In the genomic region with DNA sequence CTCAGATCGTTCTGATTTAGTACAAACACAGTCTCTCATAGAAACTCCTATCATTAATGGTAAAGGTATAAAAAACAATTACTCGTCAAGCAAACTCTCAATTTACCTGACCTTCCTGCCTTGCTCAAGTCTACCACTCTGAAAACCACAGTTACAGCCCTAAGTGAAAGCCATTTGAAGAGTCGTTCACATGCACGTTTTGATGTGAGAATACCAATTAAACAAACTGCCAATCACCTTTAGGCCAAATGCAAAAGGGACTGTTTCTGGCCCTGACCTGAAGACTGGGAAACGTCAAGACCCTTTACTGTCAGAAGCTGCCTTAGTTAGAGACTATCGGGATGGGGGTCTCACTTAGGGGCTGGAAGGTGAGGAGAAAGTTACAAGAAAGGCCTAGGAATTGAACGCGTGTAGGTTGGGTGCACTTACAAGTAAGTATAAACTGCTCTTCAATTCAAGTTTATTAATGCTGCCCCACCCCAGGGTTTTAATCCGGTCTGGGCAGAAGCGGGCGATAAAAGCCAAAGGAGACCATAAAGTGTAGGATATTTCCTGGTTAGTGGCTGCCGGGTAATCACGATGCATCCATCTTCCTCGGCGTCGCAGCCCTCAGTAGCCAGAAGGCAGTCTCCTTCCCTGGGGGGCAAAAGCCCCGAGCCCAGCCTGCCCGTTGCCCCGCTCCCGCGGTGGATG, we compare ENCODE assay signal across 8 cellular contexts. TPM values are rescaled to one million over a fixed set of nuclear protein-coding genes. Genes with fewer than 3 reads are reported as not detected.
DNase-seq lines count a peak whose midpoint lies in the region; ATAC-seq, FAIRE-seq and TF ChIP-seq lines count a peak whose summit lies in the region.

No MANE protein-coding gene starts in this region.

- no peaks in the 10 kb centered on the region for H3K27me3 Mint-ChIP-seq in nephron (ENCODE audit: low read depth)

- peaks cover 56% of the 10 kb centered on the region for H3K4me1 ChIP-seq in endothelial cell of umbilical vein (ENCODE audit: control insufficient read depth, extremely low read depth, insufficient read depth, low read length)

- no peaks in the 10 kb centered on the region for H3K27me3 ChIP-seq in endothelial cell of umbilical vein (ENCODE audit: control insufficient read depth in 2 of 2, insufficient read depth in 2 of 2, low read length in 2 of 2)

- H3K4me2 ChIP-seq in endothelial cell of umbilical vein (ENCODE audit: insufficient read depth, low read length) = peak overlapping the region; percentile 96

- H3K4me1 Mint-ChIP-seq in nephron = peaks cover 32% of the 10 kb centered on the region

- intact Hi-C loops in endothelial cell of umbilical vein (cut with micrococcal nuclease) = loop anchor here (2.0 to 10.0 kb wide), 4 partner anchors 19 to 541 kb away; a partner anchor contains a TSS

- BruUV-seq in endothelial cell of umbilical vein (replicated peaks; lab: Mats Ljungman, UMichigan) = TSS peak; percentile 33

- H3K27ac Mint-ChIP-seq in nephron = peak overlapping the region; percentile 94 to 98 (median 98)

- peaks cover 22% of the 10 kb centered on the region for H4K20me1 ChIP-seq in endothelial cell of umbilical vein (replicated peaks; ENCODE audit: control insufficient read depth, extremely low read depth, insufficient read depth, low read length)

- H2AFZ ChIP-seq in endothelial cell of umbilical vein (ENCODE audit: low read depth, low read length) = no peak overlapping the region

- no peaks in the 10 kb centered on the region for H3K9me3 Mint-ChIP-seq in nephron

- peak overlapping the region; percentile 91 to 93 (median 93) for H3K4me3 Mint-ChIP-seq in nephron

- TF ChIP-seq CTCF in endothelial cell of umbilical vein (IDR thresholded peaks at IDR 0.05; ENCODE audit: extremely low read depth in 1 of 2, insufficient read depth in 1 of 2, low read depth in 1 of 2, low read length in 2 of 2) (no peak), nephron (IDR thresholded peaks at IDR 0.05; ENCODE audit: unreplicated experiment in 3 of 3) (no peak)

- H3K9me3 ChIP-seq in endothelial cell of umbilical vein (replicated peaks; ENCODE audit: control insufficient read depth, insufficient read depth, low read length) = no peaks in the 10 kb centered on the region

- H3K36me3 Mint-ChIP-seq in nephron (ENCODE audit: low read depth) = no peaks in the 10 kb centered on the region

- CTCF ChIA-PET in endothelial cell of umbilical vein (lab: Charles Lee) = interaction anchor here (0.6 to 1.2 kb wide), 3 partner anchors 20 to 632 kb away, joined by 3 read pairs; a partner anchor contains a TSS

- dilution Hi-C loops in endothelial cell of umbilical vein (cut with MboI; ENCODE audit: extremely low pct_ligation_motif_present, low sequenced_read_pairs) = no loop called here

- POLR2A ChIA-PET in endothelial cell of umbilical vein (lab: Charles Lee) = no interaction called here

- TF ChIP-seq POLR2A in endothelial cell of umbilical vein (IDR thresholded peaks at IDR 0.05; ENCODE audit: low read depth, low read length) = no peak

- FAIRE-seq in endothelial cell of umbilical vein (lab: Jason Lieb, UNC) = no peak

- H3K9ac ChIP-seq in endothelial cell of umbilical vein (replicated peaks; ENCODE audit: extremely low read depth, insufficient read depth, low read length) = peak overlapping the region; percentile 97

- no peaks in the 10 kb centered on the region for H3K36me3 ChIP-seq in endothelial cell of umbilical vein (ENCODE audit: control insufficient read depth in 2 of 2, extremely low read depth in 1 of 2, insufficient read depth in 2 of 2, low read length in 2 of 2)

- peaks cover 3% of the 10 kb centered on the region for H3K9me1 ChIP-seq in endothelial cell of umbilical vein (replicated peaks; ENCODE audit: control insufficient read depth, extremely low read depth, insufficient read depth, low read length)

- peak overlapping the region; percentile 98 for H3K27ac ChIP-seq in endothelial cell of umbilical vein (ENCODE audit: insufficient read depth, low read depth, low read length)

- peak; percentile 73 for DNase-seq in DMS53 (lab: John Stamatoyannopoulos, UW)
- DNase-seq in T-helper 1 cell = peak in 3 of 5 donors; percentile 19 to 40 (median 20)
- peak; percentile 41 for DNase-seq in endothelial cell of umbilical vein (ENCODE audit: low read depth, low spot score)
- no peak for DNase-seq in H4 (ENCODE audit: low spot score)
- DNase-seq in HPDE6-E6E7 (ENCODE audit: extremely low spot score) = no peak
- no peak for DNase-seq in Ammon's horn (ENCODE audit: low spot score)

- ATAC-seq in HG02571 (IDR thresholded peaks at IDR 0.05; ENCODE audit: unreplicated experiment) = peak; percentile 9

- H3K4me3 ChIP-seq in endothelial cell of umbilical vein (replicated peaks in 1 of 3; ENCODE audit: insufficient read depth in 1 of 3, low read depth in 1 of 3, low read length in 3 of 3) = peak overlapping the region; percentile 59 to 92 (median 61)

- H3K79me2 ChIP-seq in endothelial cell of umbilical vein (ENCODE audit: control insufficient read depth, insufficient read depth, low read length) = peaks cover 57% of the 10 kb centered on the region

TF ChIP-seq in endothelial cell of umbilical vein, 7 proteins besides CTCF, POLR2A, EP300 and RAD21:
- TF ChIP-seq JUN (IDR thresholded peaks at IDR 0.05; ENCODE audit: borderline replicate concordance, insufficient read depth, insufficient read length, low read depth) (no peak), MYC (IDR thresholded peaks at IDR 0.05; ENCODE audit: low read depth, low read length) (no peak), POLR2AphosphoS5 (IDR thresholded peaks at IDR 0.05; ENCODE audit: insufficient read depth, low read depth, low read length) (no peak), EZH2 (IDR thresholded peaks at IDR 0.05; ENCODE audit: borderline replicate concordance, low read depth, low read length, severe bottlenecking) (no peak)
- TF ChIP-seq, protein P1, sequence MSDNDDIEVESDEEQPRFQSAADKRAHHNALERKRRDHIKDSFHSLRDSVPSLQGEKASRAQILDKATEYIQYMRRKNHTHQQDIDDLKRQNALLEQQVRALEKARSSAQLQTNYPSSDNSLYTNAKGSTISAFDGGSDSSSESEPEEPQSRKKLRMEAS (IDR thresholded peaks at IDR 0.05; ENCODE audit: insufficient read depth, insufficient read length) = no peak

RNA-seq across cellular contexts. Expression of a gene that starts 0.9 kb away (rescaled TPM):
- total RNA-seq in endothelial cell of umbilical vein = 142 and 144 TPM in 2 replicates
- 88.6 and 133 TPM in 2 replicates for polyA plus RNA-seq in endothelial cell of umbilical vein
- polyA plus RNA-seq in endothelial cell of umbilical vein (2011; cell fraction: cytosol; rRNA removed) = 60.8 and 72.8 TPM in 2 replicates
- 43.7 and 70.9 TPM in 2 replicates for polyA plus RNA-seq in endothelial cell of umbilical vein (2011; cell fraction: nucleus; rRNA removed)
- polyA plus RNA-seq in endothelial cell of umbilical vein (2012) = 83.0 and 137 TPM in 2 replicates
- polyA minus RNA-seq in endothelial cell of umbilical vein = 91.4 and 108 TPM in 2 replicates
- 42.2 TPM for polyA minus RNA-seq in endothelial cell of umbilical vein (2011; cell fraction: cytosol; rRNA and poly(A)+ RNA removed)
- 85.2 and 115 TPM in 2 replicates for polyA minus RNA-seq in endothelial cell of umbilical vein (2011; cell fraction: nucleus; rRNA and poly(A)+ RNA removed)
- total RNA-seq in H4 (2014; rRNA removed; shearing (Covaris generic)) = 44.1 and 72.4 TPM in 2 replicates

Comparison
In these comparisons a context has a peak if more than half of its experiments do, and no peak if none do; other contexts are left out.
1. DNase-seq: peak in DMS53 (single experiment), T-helper 1 cell (3 of 5) and endothelial cell of umbilical vein (single experiment); none in H4 (single experiment), HPDE6-E6E7 (single experiment) and Ammon's horn (single experiment).